Comparison of ENCODE assay signal across 17 cellular contexts in the genomic region with DNA sequence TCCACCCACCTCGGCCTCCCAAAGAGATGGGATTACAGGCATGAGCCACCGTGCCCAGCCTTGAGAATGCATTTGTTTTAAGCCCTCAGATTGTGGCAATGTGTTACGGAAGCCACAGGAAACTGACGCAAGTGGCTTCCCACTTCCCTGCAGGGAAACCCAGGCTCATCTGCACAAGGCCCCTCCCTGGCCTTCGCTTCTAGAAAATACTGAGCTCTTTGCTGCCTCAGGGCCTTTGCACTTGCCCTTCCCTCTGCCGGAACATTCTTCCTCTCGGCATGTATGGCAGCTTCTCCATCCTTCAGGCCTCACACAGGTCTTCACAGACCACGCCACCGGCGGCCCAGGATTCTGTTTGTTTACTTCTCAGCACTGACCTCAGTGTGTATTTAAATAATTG.
"Had no signal": no experiment of that assay in that cellular context is flagged by ENCODE, and none has a peak within 500 bp of the region (broad histone marks: within the 10 kb centered on the region; RNA-seq: fewer than 3 reads in every experiment).

No MANE protein-coding gene starts in this region.

- H3K4me3 ChIP-seq: psoas muscle, right lobe of liver, smooth muscle cell, transverse colon had no signal

- H3K4me1 Mint-ChIP-seq: activated naive CD8-positive, alpha-beta T cell treated with anti-CD3 and anti-CD28 coated beads, Interleukin-2, amount 50 U/mL, for 24 hours; immature natural killer cell had no signal

- H3K4me1 ChIP-seq: psoas muscle, right lobe of liver had no signal

- H3K27me3 Mint-ChIP-seq: activated CD4-positive, alpha-beta T cell treated with anti-CD3 and anti-CD28 coated beads, Interleukin-2, amount 10 ng/mL, durations not matched to agents 7 days and 5 days had no signal

- ATAC-seq: activated naive CD8-positive, alpha-beta T cell treated with anti-CD3 and anti-CD28 coated beads, Interleukin-2, amount 50 U/mL, for 24 hours; foreskin keratinocyte; psoas muscle; stimulated activated naive CD8-positive, alpha-beta T cell treated with anti-CD3 and anti-CD28 coated beads, Interleukin-15, Interleukin-2, amounts not matched to agents 100 U/mL and 50 U/mL, for 24 hours had no signal

- H3K9me3 Mint-ChIP-seq: activated CD4-positive, alpha-beta T cell treated with anti-CD3 and anti-CD28 coated beads, Interleukin-2, amount 10 ng/mL, durations not matched to agents 7 days and 5 days; activated naive CD4-positive, alpha-beta T cell treated with anti-CD3 and anti-CD28 coated beads for 36 hours; activated naive CD8-positive, alpha-beta T cell treated with anti-CD3 and anti-CD28 coated beads, Interleukin-2, amount 50 U/mL, for 24 hours; activated T-helper 2 cell treated with anti-CD3 and anti-CD28 coated beads, Interferon-gamma antibody, Interleukin-2, Interleukin-4, amounts not matched to agents 10 μg/mL and 5 μg/mL and 100 μg/mL, durations not matched to agents 14 hours and 24 hours and 36 hours; dendritic cell treated with granulocyte-macrophage colony-stimulating factor and Interleukin-4, amounts not matched to agents 40 ng/mL and 50 ng/mL, for 4 days; immature natural killer cell; nephron progenitor cell had no signal

- H3K9me3 ChIP-seq: psoas muscle, right lobe of liver, transverse colon had no signal

- H3K36me3 ChIP-seq: right lobe of liver, transverse colon had no signal

- H3K27ac Mint-ChIP-seq: activated CD4-positive, alpha-beta T cell treated with anti-CD3 and anti-CD28 coated beads, Interleukin-2, amount 10 ng/mL, durations not matched to agents 7 days and 5 days; activated naive CD4-positive, alpha-beta T cell treated with anti-CD3 and anti-CD28 coated beads for 36 hours; activated naive CD8-positive, alpha-beta T cell treated with anti-CD3 and anti-CD28 coated beads, Interleukin-2, amount 50 U/mL, for 24 hours; activated T-helper 2 cell treated with anti-CD3 and anti-CD28 coated beads, Interferon-gamma antibody, Interleukin-2, Interleukin-4, amounts not matched to agents 10 μg/mL and 5 μg/mL and 100 μg/mL, durations not matched to agents 14 hours and 24 hours and 36 hours; immature natural killer cell; nephron progenitor cell had no signal

- H3K27me3 ChIP-seq: foreskin keratinocyte, right lobe of liver, transverse colon had no signal

- DNase-seq: activated CD4-positive, alpha-beta T cell treated with anti-CD3 and anti-CD28 coated beads, Interleukin-2, amount 10 ng/mL, durations not matched to agents 7 days and 5 days; activated CD4-positive, CD25-positive, alpha-beta regulatory T cell; activated naive CD4-positive, alpha-beta T cell treated with anti-CD3 and anti-CD28 coated beads for 36 hours; activated naive CD8-positive, alpha-beta T cell treated with anti-CD3 and anti-CD28 coated beads, Interleukin-2, amount 50 U/mL, for 24 hours; aorta; effector memory CD4-positive, alpha-beta T cell; foreskin keratinocyte; immature natural killer cell; nephron progenitor cell; psoas muscle; right lobe of liver; stimulated activated naive CD8-positive, alpha-beta T cell treated with anti-CD3 and anti-CD28 coated beads, Interleukin-15, Interleukin-2, amounts not matched to agents 100 U/mL and 50 U/mL, for 24 hours; T-helper 2 cell; transverse colon had no signal

- H3K4me3 Mint-ChIP-seq: activated CD4-positive, alpha-beta T cell treated with anti-CD3 and anti-CD28 coated beads, Interleukin-2, amount 10 ng/mL, durations not matched to agents 7 days and 5 days; activated naive CD4-positive, alpha-beta T cell treated with anti-CD3 and anti-CD28 coated beads for 36 hours; activated naive CD8-positive, alpha-beta T cell treated with anti-CD3 and anti-CD28 coated beads, Interleukin-2, amount 50 U/mL, for 24 hours; dendritic cell treated with granulocyte-macrophage colony-stimulating factor and Interleukin-4, amounts not matched to agents 40 ng/mL and 50 ng/mL, for 4 days; immature natural killer cell; nephron progenitor cell had no signal

- H3K36me3 Mint-ChIP-seq: immature natural killer cell had no signal

- H3K27ac ChIP-seq: foreskin keratinocyte, psoas muscle, right lobe of liver, transverse colon had no signal
